ENCODE assay signal across 13 cellular contexts in the genomic region with DNA sequence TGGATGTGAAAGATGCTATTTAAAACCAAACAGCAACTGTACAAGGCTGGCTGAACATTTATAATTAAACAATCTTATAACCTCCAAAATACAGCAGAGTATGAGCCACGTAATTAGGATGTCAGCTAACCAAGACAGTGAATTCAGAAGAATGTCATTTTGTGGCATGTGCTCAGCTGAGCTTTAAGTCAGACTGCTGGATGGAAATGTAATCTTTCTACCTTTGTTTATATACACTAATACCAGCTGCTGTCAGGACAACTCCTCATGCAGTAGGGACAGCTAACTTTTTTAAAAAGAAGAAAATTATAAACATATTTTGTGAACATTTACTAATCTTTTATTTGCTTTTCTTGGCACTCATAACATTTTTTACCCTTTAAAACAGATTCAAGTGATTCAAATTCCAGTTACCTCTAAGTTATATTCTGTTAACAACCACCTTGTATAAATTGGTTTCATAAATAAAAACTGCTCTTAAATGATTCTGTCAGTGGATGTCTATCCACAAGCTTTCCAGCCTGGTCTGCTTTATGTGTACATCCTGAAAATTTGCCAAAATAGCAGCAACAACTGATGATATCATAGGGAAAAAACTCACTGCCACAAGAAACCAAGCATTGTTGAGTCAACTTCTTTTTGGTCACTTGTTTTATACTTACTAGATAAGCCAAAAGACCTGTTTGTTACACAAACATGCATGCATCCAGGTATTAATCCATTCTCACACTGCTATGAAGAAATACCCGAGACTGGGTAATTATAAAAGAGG. TPM values are rescaled to one million over a fixed set of nuclear protein-coding genes. Genes with fewer than 3 reads are reported as not detected.
DNase-seq lines count a peak whose midpoint lies in the region; ATAC-seq, FAIRE-seq and TF ChIP-seq lines count a peak whose summit lies in the region.
"Had no signal": no experiment of that assay in that cellular context is flagged by ENCODE, and none has a peak within 500 bp of the region (broad histone marks: within the 10 kb centered on the region; RNA-seq: fewer than 3 reads in every experiment).

No MANE protein-coding gene starts in this region.

- no peaks in the 10 kb centered on the region for H3K9me2 ChIP-seq in PC-3 (replicated peaks; ENCODE audit: low read length)

- H3K4me3 ChIP-seq in AG10803 (ENCODE audit: low read length) (no peak overlapping the region), PC-3 (ENCODE audit: low read length) (no peak overlapping the region), endothelial cell of umbilical vein (replicated peaks in 1 of 3; ENCODE audit: insufficient read depth in 1 of 3, low read depth in 1 of 3, low read length in 3 of 3) (no peak overlapping the region), muscle layer of duodenum (ENCODE audit: low read depth in 1 of 2, low read length in 2 of 2) (no peak overlapping the region)
- H3K4me3 ChIP-seq: heart left ventricle had no signal

- H3K4me2 ChIP-seq in PC-3 (ENCODE audit: low read length): no peak overlapping the region
- H3K4me2 ChIP-seq in endothelial cell of umbilical vein (ENCODE audit: insufficient read depth, low read length): peak overlapping the region; percentile 0

- H3K27ac ChIP-seq in PC-3 (ENCODE audit: low read length) (no peak overlapping the region), endothelial cell of umbilical vein (ENCODE audit: insufficient read depth, low read depth, low read length) (peak overlapping the region; percentile 75), muscle layer of duodenum (ENCODE audit: low read length) (peak overlapping the region; percentile 13)
- H3K27ac ChIP-seq: heart left ventricle had no signal

- no TSS peak for BruUV-seq in PC-3 (replicated peaks; lab: Mats Ljungman, UMichigan)
- BruUV-seq in endothelial cell of umbilical vein (replicated peaks; lab: Mats Ljungman, UMichigan): no TSS peak

- H4K20me1 ChIP-seq in PC-3 (ENCODE audit: low read length) (no peaks in the 10 kb centered on the region), endothelial cell of umbilical vein (replicated peaks; ENCODE audit: control insufficient read depth, extremely low read depth, insufficient read depth, low read length) (no peaks in the 10 kb centered on the region)

- no peaks in the 10 kb centered on the region for H3K9me1 ChIP-seq in endothelial cell of umbilical vein (replicated peaks; ENCODE audit: control insufficient read depth, extremely low read depth, insufficient read depth, low read length)

- CTCF ChIA-PET in PC-3 (lab: Charles Lee) (no interaction called here), endothelial cell of umbilical vein (lab: Charles Lee) (interaction anchor here (0.6 to 2.9 kb wide), 4 partner anchors 14 to 299 kb away, joined by 3 to 7 read pairs (median 4); no protein-coding TSS in a partner anchor)

- no peaks in the 10 kb centered on the region for H3K79me2 ChIP-seq in PC-3 (ENCODE audit: low read length)
- no peaks in the 10 kb centered on the region for H3K79me2 ChIP-seq in endothelial cell of umbilical vein (ENCODE audit: control insufficient read depth, insufficient read depth, low read length)

- H3K36me3 ChIP-seq in PC-3 (ENCODE audit: low read depth, low read length) (peaks cover 13% of the 10 kb centered on the region), endothelial cell of umbilical vein (ENCODE audit: control insufficient read depth in 2 of 2, extremely low read depth in 1 of 2, insufficient read depth in 2 of 2, low read length in 2 of 2) (no peaks in the 10 kb centered on the region), muscle layer of duodenum (ENCODE audit: control insufficient read depth in 1 of 2, insufficient read depth in 2 of 2, low read length in 2 of 2) (no peaks in the 10 kb centered on the region)

- FAIRE-seq in endothelial cell of umbilical vein (lab: Jason Lieb, UNC): no peak

- no peaks in the 10 kb centered on the region for H3K9me3 ChIP-seq in PC-3 (ENCODE audit: low read length)
- no peaks in the 10 kb centered on the region for H3K9me3 ChIP-seq in endothelial cell of umbilical vein (replicated peaks; ENCODE audit: control insufficient read depth, insufficient read depth, low read length)
- H3K9me3 ChIP-seq in muscle layer of duodenum (ENCODE audit: control insufficient read depth in 1 of 2, low read length in 2 of 2): no peaks in the 10 kb centered on the region
- H3K9me3 ChIP-seq: heart left ventricle had no signal

- H3K4me1 ChIP-seq in PC-3 (ENCODE audit: insufficient read depth, low read length) (peaks cover 8% of the 10 kb centered on the region; the same call in 1 of the 2 replicates), endothelial cell of umbilical vein (ENCODE audit: control insufficient read depth, extremely low read depth, insufficient read depth, low read length) (peaks cover 18% of the 10 kb centered on the region), muscle layer of duodenum (ENCODE audit: control insufficient read depth in 1 of 2, insufficient read depth in 2 of 2, low read length in 2 of 2) (no peaks in the 10 kb centered on the region)

- H2AFZ ChIP-seq in PC-3 (ENCODE audit: low read length) (no peak overlapping the region), endothelial cell of umbilical vein (ENCODE audit: low read depth, low read length) (no peak overlapping the region)

- intact Hi-C loops in PC-3 (cut with micrococcal nuclease): no loop called here
- intact Hi-C loops in endothelial cell of umbilical vein (cut with micrococcal nuclease): no loop called here

- H3K9ac ChIP-seq in PC-3 (ENCODE audit: low read length) (no peak overlapping the region), endothelial cell of umbilical vein (replicated peaks; ENCODE audit: extremely low read depth, insufficient read depth, low read length) (peak overlapping the region; percentile 28)

- DNase-seq in AG10803 (ENCODE audit: low read depth) (peak; percentile 84), PC-3 (peak; percentile 54), endothelial cell of umbilical vein (ENCODE audit: low read depth, low spot score) (peak; percentile 91), NCI-H1694 treated with DMSO at 0.1 percent for 48 hours (lab: John Stamatoyannopoulos, UW) (no peak)
- no peak for DNase-seq in activated T-cell treated with anti-CD3 and anti-CD28 coated beads, Interleukin-2, amount 50 U/mL, for 48 hours
- DNase-seq: activated T-cell treated with anti-CD3 and anti-CD28 coated beads, Interleukin-2, amount 50 U/mL, for 24 hours; cerebellar nuclear complex; heart left ventricle; NCI-H345 had no signal

- dilution Hi-C loops in endothelial cell of umbilical vein (cut with MboI; ENCODE audit: extremely low pct_ligation_motif_present, low sequenced_read_pairs): no loop called here

- no peaks in the 10 kb centered on the region for H3F3A ChIP-seq in PC-3 (ENCODE audit: low read length, unreplicated experiment)

- H3K27me3 ChIP-seq in PC-3 (ENCODE audit: low read length) (no peaks in the 10 kb centered on the region), endothelial cell of umbilical vein (ENCODE audit: control insufficient read depth in 2 of 2, insufficient read depth in 2 of 2, low read length in 2 of 2) (no peaks in the 10 kb centered on the region), muscle layer of duodenum (ENCODE audit: low read depth, low read length) (no peaks in the 10 kb centered on the region)
- H3K27me3 ChIP-seq: heart left ventricle had no signal

- TF ChIP-seq CTCF in AG10803 (conservative IDR thresholded peaks at IDR 0.05; ENCODE audit: low read length) (no peak), PC-3 (conservative IDR thresholded peaks at IDR 0.05; ENCODE audit: low read depth, low read length) (no peak), endothelial cell of umbilical vein (IDR thresholded peaks at IDR 0.05; ENCODE audit: extremely low read depth in 1 of 2, insufficient read depth in 1 of 2, low read depth in 1 of 2, low read length in 2 of 2) (no peak)

- ATAC-seq in PC-3 (peak; percentile 62), GM18909 (IDR thresholded peaks at IDR 0.05; ENCODE audit: poor library complexity, unreplicated experiment) (no peak), GM21360 (IDR thresholded peaks at IDR 0.05; ENCODE audit: unreplicated experiment) (no peak)
- ATAC-seq: heart left ventricle, WTC11 had no signal

- POLR2A ChIA-PET in PC-3 (lab: Charles Lee; ENCODE audit: unreplicated experiment) (no interaction called here), endothelial cell of umbilical vein (lab: Charles Lee) (interaction anchor here (1.1 kb wide), 1 partner anchor 247 kb away, joined by 6 read pairs; no protein-coding TSS in a partner anchor)

- no peak for TF ChIP-seq POLR2A in endothelial cell of umbilical vein (IDR thresholded peaks at IDR 0.05; ENCODE audit: low read depth, low read length)

TF ChIP-seq in endothelial cell of umbilical vein, 7 proteins besides CTCF, POLR2A, EP300 and RAD21:
- peak; percentile 31 for TF ChIP-seq GATA2 (IDR thresholded peaks at IDR 0.05; ENCODE audit: insufficient read depth, insufficient read length, low read depth, low read length)
- TF ChIP-seq JUN (IDR thresholded peaks at IDR 0.05; ENCODE audit: borderline replicate concordance, insufficient read depth, insufficient read length, low read depth): peak; percentile 50
- TF ChIP-seq FOS (IDR thresholded peaks at IDR 0.05; ENCODE audit: borderline replicate concordance, insufficient read depth, low read length): peak; percentile 21
- TF ChIP-seq EZH2 (IDR thresholded peaks at IDR 0.05; ENCODE audit: borderline replicate concordance, low read depth, low read length, severe bottlenecking): no peak
- no peak for TF ChIP-seq MYC (IDR thresholded peaks at IDR 0.05; ENCODE audit: low read depth, low read length)

RNA-seq across cellular contexts. Expression of a gene that starts 36.1 kb away (rescaled TPM):
- 24.9 and 32.8 TPM in 2 replicates for total RNA-seq in PC-3 (2014; rRNA removed)
- 31.3 and 37.2 TPM in 2 replicates for total RNA-seq in endothelial cell of umbilical vein
- 34.7 and 43.6 TPM in 2 replicates for polyA plus RNA-seq in endothelial cell of umbilical vein
- polyA plus RNA-seq in endothelial cell of umbilical vein (2011; cell fraction: cytosol; rRNA removed): 41.3 and 42.2 TPM in 2 replicates
- 21.3 and 23.6 TPM in 2 replicates for polyA plus RNA-seq in endothelial cell of umbilical vein (2011; cell fraction: nucleus; rRNA removed)
- polyA plus RNA-seq in endothelial cell of umbilical vein (2012): 32.9 and 40.9 TPM in 2 replicates
- 15.9 and 22.7 TPM in 2 replicates for polyA minus RNA-seq in endothelial cell of umbilical vein
- 10.5 TPM for polyA minus RNA-seq in endothelial cell of umbilical vein (2011; cell fraction: cytosol; rRNA and poly(A)+ RNA removed)
- polyA minus RNA-seq in endothelial cell of umbilical vein (2011; cell fraction: nucleus; rRNA and poly(A)+ RNA removed): 6.2 and 10.5 TPM in 2 replicates

Comparison
In these comparisons a context has a peak if more than half of its experiments do, and no peak if none do; other contexts are left out.
1. DNase-seq: peak in AG10803 (single experiment), PC-3 (single experiment) and endothelial cell of umbilical vein (single experiment); none in NCI-H1694 treated with DMSO at 0.1 percent for 48 hours (single experiment) and activated T-cell treated with anti-CD3 and anti-CD28 coated beads, Interleukin-2, amount 50 U/mL, for 48 hours (0 of 2).